Comparison of ENCODE assay signal across 19 cellular contexts in genomic region chr10:130212736-130213135, GRCh38.
DNase-seq lines count a peak whose midpoint lies in the region; TF ChIP-seq lines count a peak whose summit lies in the region.
"Had no signal": no experiment of that assay in that cellular context is flagged by ENCODE, and none has a peak within 500 bp of the region (broad histone marks: within the 10 kb centered on the region; RNA-seq: fewer than 3 reads in every experiment).

No MANE protein-coding gene starts in this region.

- H3K36me3 Mint-ChIP-seq in endodermal cell (ENCODE audit: low read depth): no peaks in the 10 kb centered on the region
- H3K36me3 Mint-ChIP-seq: CD8-positive, alpha-beta T cell had no signal

- peak overlapping the region; percentile 35 for H3K27ac Mint-ChIP-seq in endodermal cell
- H3K27ac Mint-ChIP-seq: CD8-positive, alpha-beta T cell; GM23338; HFFc6 had no signal

- DNase-seq in NCI-H748 (lab: John Stamatoyannopoulos, UW; ENCODE audit: unreplicated experiment) (peak; percentile 52), NCI-H748 treated with DMSO at 0.1 percent for 48 hours (lab: John Stamatoyannopoulos, UW) (no peak), endodermal cell (no peak), osteoblast (ENCODE audit: insufficient read length, low spot score, missing footprints) (peak; percentile 76), BE2C (no peak), ecto neural progenitor cell (ENCODE audit: low spot score) (no peak), prostate gland (ENCODE audit: low spot score) (no peak)
- DNase-seq: AML-193; Calu3; CD8-positive, alpha-beta T cell; DMS79 treated with DMSO at 0.1 percent for 48 hours; GF-D8; HCEC 1CT; HFFc6 had no signal

- H3K27me3 Mint-ChIP-seq in endodermal cell (ENCODE audit: insufficient read depth): no peaks in the 10 kb centered on the region

- WGBS in endodermal cell (ENCODE audit: insufficient coverage in 1 of 2, insufficient read length in 1 of 2), 2 experiments: 92 to 100% methylated on average over 2 to 4 of the region's 4 CpGs
- 22% methylated on average over 4 of the region's 4 CpGs for WGBS in prostate gland

- H3K4me3 ChIP-seq in endodermal cell (ENCODE audit: low read length): no peak overlapping the region
- no peak overlapping the region for H3K4me3 ChIP-seq in osteoblast (ENCODE audit: insufficient read depth, low read length)
- H3K4me3 ChIP-seq in BE2C (ENCODE audit: low read depth, low read length): no peak overlapping the region
- H3K4me3 ChIP-seq in prostate gland: no peak overlapping the region
- H3K4me3 ChIP-seq: A549, BLaER1, GM23338 had no signal

- H3K27me3 ChIP-seq in endodermal cell (ENCODE audit: control insufficient read depth, insufficient read depth, low read length, poor library complexity, severe bottlenecking) (no peaks in the 10 kb centered on the region), osteoblast (ENCODE audit: insufficient read depth, low read length) (no peaks in the 10 kb centered on the region), BE2C (no peaks in the 10 kb centered on the region), prostate gland (replicated peaks; ENCODE audit: insufficient read depth) (no peaks in the 10 kb centered on the region)
- H3K27me3 ChIP-seq: BLaER1 had no signal

- H3K4me3 Mint-ChIP-seq in endodermal cell: no peak overlapping the region
- H3K4me3 Mint-ChIP-seq: CD8-positive, alpha-beta T cell; GM23338; HFFc6 had no signal

- no peaks in the 10 kb centered on the region for H4K20me1 ChIP-seq in osteoblast (ENCODE audit: insufficient read depth, low read length)
- H4K20me1 ChIP-seq: BLaER1 had no signal

- TF ChIP-seq CTCF in endodermal cell (conservative IDR thresholded peaks at IDR 0.05) (no peak), osteoblast (IDR thresholded peaks at IDR 0.05; ENCODE audit: extremely low read depth, low read depth, low read length) (no peak), BE2C (IDR thresholded peaks at IDR 0.05; ENCODE audit: low read depth, low read length) (no peak), prostate gland (IDR thresholded peaks at IDR 0.05) (no peak)

- H3K36me3 ChIP-seq in endodermal cell (ENCODE audit: control insufficient read depth, insufficient read depth, low read length) (no peaks in the 10 kb centered on the region), osteoblast (ENCODE audit: insufficient read depth, low read length) (no peaks in the 10 kb centered on the region), BE2C (no peaks in the 10 kb centered on the region), prostate gland (no peaks in the 10 kb centered on the region)
- H3K36me3 ChIP-seq: BLaER1 had no signal

- H3K9me3 Mint-ChIP-seq in endodermal cell: no peaks in the 10 kb centered on the region
- H3K9me3 Mint-ChIP-seq: CD8-positive, alpha-beta T cell; HFFc6 had no signal

- H3K79me2 ChIP-seq in osteoblast (ENCODE audit: insufficient read depth, low read length): no peaks in the 10 kb centered on the region

- peaks cover 10% of the 10 kb centered on the region for H3K4me1 Mint-ChIP-seq in endodermal cell
- H3K4me1 Mint-ChIP-seq: GM23338 had no signal

- H3K4me1 ChIP-seq in endodermal cell (ENCODE audit: control insufficient read depth, insufficient read depth, low read length) (peaks cover 4% of the 10 kb centered on the region), osteoblast (ENCODE audit: insufficient read depth, low read length) (no peaks in the 10 kb centered on the region), BE2C (no peaks in the 10 kb centered on the region), prostate gland (replicated peaks) (peaks cover 2% of the 10 kb centered on the region)
- H3K4me1 ChIP-seq: A549 had no signal

- no peak overlapping the region for H3K4me2 ChIP-seq in osteoblast (ENCODE audit: insufficient read depth, low read length)
- H3K4me2 ChIP-seq: A549, BLaER1, GM23338 had no signal

- no peaks in the 10 kb centered on the region for H3K9me3 ChIP-seq in endodermal cell (ENCODE audit: control insufficient read depth, low read length)
- no peaks in the 10 kb centered on the region for H3K9me3 ChIP-seq in osteoblast (ENCODE audit: low read depth, low read length)
- no peaks in the 10 kb centered on the region for H3K9me3 ChIP-seq in BE2C
- no peaks in the 10 kb centered on the region for H3K9me3 ChIP-seq in prostate gland

- H3K27ac ChIP-seq in endodermal cell (ENCODE audit: low read depth, low read length): no peak overlapping the region
- H3K27ac ChIP-seq in osteoblast (ENCODE audit: low read depth, low read length): no peak overlapping the region
- H3K27ac ChIP-seq in prostate gland: no peak overlapping the region
- H3K27ac ChIP-seq: 22Rv1, A549, BLaER1, HL-60 had no signal

- TF ChIP-seq POLR2A in prostate gland (IDR thresholded peaks at IDR 0.05): no peak

- H3K9ac ChIP-seq in endodermal cell (ENCODE audit: extremely low read depth, low read length, poor library complexity, severe bottlenecking): no peak overlapping the region
- H3K9ac ChIP-seq: BLaER1 had no signal

- H2AFZ ChIP-seq in osteoblast (ENCODE audit: low read length): no peak overlapping the region
- H2AFZ ChIP-seq: GM23338 had no signal

- intact Hi-C loops in prostate gland (cut with DNase I): no loop called here

Comparison
In these comparisons a context has a peak if more than half of its experiments do, and no peak if none do; other contexts are left out.
1. DNase-seq: peak in NCI-H748 (single experiment) and osteoblast (single experiment); none in NCI-H748 treated with DMSO at 0.1 percent for 48 hours (single experiment), endodermal cell (single experiment), BE2C (single experiment), ecto neural progenitor cell (single experiment) and prostate gland (single experiment).